ENCODE assay signal across 20 cellular contexts in the genomic region with DNA sequence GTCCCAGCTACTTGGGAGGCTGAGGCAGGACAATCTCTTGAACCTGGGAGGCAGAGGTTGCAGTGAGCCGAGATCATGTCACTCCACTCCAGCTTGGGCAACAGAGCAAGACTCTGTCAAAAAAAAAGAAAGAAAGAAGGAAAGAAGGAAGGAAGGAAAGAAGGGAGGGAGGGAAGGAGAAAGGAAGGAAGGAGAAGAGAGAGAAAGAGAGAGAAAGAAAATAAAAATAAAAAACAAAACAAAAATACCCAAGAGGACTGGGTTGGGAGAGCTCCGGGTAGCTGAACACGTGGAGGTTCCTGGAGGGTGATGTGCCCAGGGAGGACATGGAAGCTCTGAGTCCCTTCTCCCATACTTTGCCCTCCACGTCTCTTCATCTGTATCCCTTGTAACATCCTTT.
"Had no signal": no experiment of that assay in that cellular context is flagged by ENCODE, and none has a peak within 500 bp of the region (broad histone marks: within the 10 kb centered on the region; RNA-seq: fewer than 3 reads in every experiment).

No MANE protein-coding gene starts in this region.

- DNase-seq: IMR-90, Kasumi-1, MM.1S, NCI-H1105, NCI-H1417, NCI-H1436 treated with DMSO at 0.1 percent for 48 hours, NCI-H1694, NCI-H187 treated with DMSO at 0.1 percent for 48 hours, NCI-H2029 treated with DMSO at 0.1 percent for 48 hours, NCI-H2227 treated with DMSO at 0.1 percent for 48 hours, NCI-H524, NCI-H526 treated with DMSO at 0.1 percent for 48 hours, NCI-H748 treated with DMSO at 0.1 percent for 48 hours, Peyer's patch, Right ventricle myocardium superior, SIG-M5 had no signal

- FAIRE-seq: HepG2 had no signal

- H3K9ac ChIP-seq: KMS-11 had no signal

- H3K4me3 ChIP-seq: Peyer's patch, SJSA1, SK-N-MC had no signal

- ATAC-seq: HepG2 had no signal

- H3K27me3 ChIP-seq: Peyer's patch, SJSA1 had no signal

- H3K4me2 ChIP-seq: KMS-11 had no signal

- H3K9me3 ChIP-seq: Peyer's patch, SJSA1 had no signal

- H3K27ac ChIP-seq: KMS-11, Peyer's patch, SJSA1, SK-N-MC had no signal

- H3K36me3 ChIP-seq: Peyer's patch, SJSA1 had no signal

- H3K4me1 ChIP-seq: Peyer's patch, SJSA1 had no signal
